Comparison of ENCODE assay signal across 12 cellular contexts in genomic region chr5:10635861-10636350, GRCh38.
DNase-seq lines count a peak whose midpoint lies in the region; ATAC-seq lines count a peak whose summit lies in the region.
"Had no signal": no experiment of that assay in that cellular context is flagged by ENCODE, and none has a peak within 500 bp of the region (broad histone marks: within the 10 kb centered on the region; RNA-seq: fewer than 3 reads in every experiment).

No MANE protein-coding gene starts in this region.

- H3K4me1 Mint-ChIP-seq in activated T-cell treated with anti-CD3 and anti-CD28 coated beads, Interleukin-2, amount 50 U/mL, for 4 hours (ENCODE audit: low read depth), result peaks cover 60% of the 10 kb centered on the region
- H3K4me1 Mint-ChIP-seq in activated T-helper 17 cell treated with anti-CD3 and anti-CD28 coated beads, Interleukin-2, amount 50 U/mL, for 72 hours, result peaks cover 36% of the 10 kb centered on the region
- peaks cover 67% of the 10 kb centered on the region for H3K4me1 Mint-ChIP-seq in stimulated activated effector memory CD8-positive, alpha-beta T cell treated with anti-CD3 and anti-CD28 coated beads, Interleukin-12 subunit alpha, Interleukin-12 subunit beta, amount 100 ng/mL, for 72 hours

- H3K27me3 Mint-ChIP-seq in activated T-cell treated with anti-CD3 and anti-CD28 coated beads, Interleukin-2, amount 50 U/mL, for 4 hours (ENCODE audit: low read depth), result no peaks in the 10 kb centered on the region
- H3K27me3 Mint-ChIP-seq in activated T-helper 17 cell treated with anti-CD3 and anti-CD28 coated beads, Interleukin-2, amount 50 U/mL, for 72 hours, result peaks cover 4% of the 10 kb centered on the region

- peak overlapping the region; percentile 69 for H3K4me3 Mint-ChIP-seq in activated T-cell treated with anti-CD3 and anti-CD28 coated beads, Interleukin-2, amount 50 U/mL, for 4 hours
- H3K4me3 Mint-ChIP-seq in activated T-helper 17 cell treated with anti-CD3 and anti-CD28 coated beads, Interleukin-2, amount 50 U/mL, for 72 hours, result peak overlapping the region; percentile 74
- H3K4me3 Mint-ChIP-seq in stimulated activated effector memory CD8-positive, alpha-beta T cell treated with anti-CD3 and anti-CD28 coated beads, Interleukin-12 subunit alpha, Interleukin-12 subunit beta, amount 100 ng/mL, for 72 hours, result peak overlapping the region; percentile 78

- H3K36me3 Mint-ChIP-seq in activated T-cell treated with anti-CD3 and anti-CD28 coated beads, Interleukin-2, amount 50 U/mL, for 4 hours (ENCODE audit: insufficient read depth), result peaks cover 3% of the 10 kb centered on the region
- peaks cover 8% of the 10 kb centered on the region for H3K36me3 Mint-ChIP-seq in activated T-helper 17 cell treated with anti-CD3 and anti-CD28 coated beads, Interleukin-2, amount 50 U/mL, for 72 hours (ENCODE audit: low read depth)
- H3K36me3 Mint-ChIP-seq in stimulated activated effector memory CD8-positive, alpha-beta T cell treated with anti-CD3 and anti-CD28 coated beads, Interleukin-12 subunit alpha, Interleukin-12 subunit beta, amount 100 ng/mL, for 72 hours, result peaks cover 43% of the 10 kb centered on the region

- H3K27ac Mint-ChIP-seq in activated T-helper 17 cell treated with anti-CD3 and anti-CD28 coated beads, Interleukin-2, amount 50 U/mL, for 72 hours, result peak overlapping the region; percentile 84
- H3K27ac Mint-ChIP-seq in stimulated activated effector memory CD8-positive, alpha-beta T cell treated with anti-CD3 and anti-CD28 coated beads, Interleukin-12 subunit alpha, Interleukin-12 subunit beta, amount 100 ng/mL, for 72 hours, result peak overlapping the region; percentile 96

- ATAC-seq in activated T-cell treated with anti-CD3 and anti-CD28 coated beads, Interleukin-2, amount 50 U/mL, for 4 hours, result peak in 1 of 2 donors; percentile 2
- peak; percentile 11 for ATAC-seq in HG02759 (IDR thresholded peaks at IDR 0.05; ENCODE audit: unreplicated experiment)
- peak; percentile 20 for ATAC-seq in activated T-helper 17 cell treated with anti-CD3 and anti-CD28 coated beads, Interleukin-2, amount 50 U/mL, for 72 hours (replicated peaks)
- ATAC-seq in stimulated activated effector memory CD8-positive, alpha-beta T cell treated with anti-CD3 and anti-CD28 coated beads, Interleukin-12 subunit alpha, Interleukin-12 subunit beta, amount 100 ng/mL, for 72 hours, result peak; percentile 45
- no peak for ATAC-seq in GM21576 (IDR thresholded peaks at IDR 0.05; ENCODE audit: unreplicated experiment)
- ATAC-seq in HG03442 (IDR thresholded peaks at IDR 0.05; ENCODE audit: unreplicated experiment), result no peak

- H3K9me3 Mint-ChIP-seq in activated T-cell treated with anti-CD3 and anti-CD28 coated beads, Interleukin-2, amount 50 U/mL, for 4 hours, result peaks cover 4% of the 10 kb centered on the region
- no peaks in the 10 kb centered on the region for H3K9me3 Mint-ChIP-seq in activated T-helper 17 cell treated with anti-CD3 and anti-CD28 coated beads, Interleukin-2, amount 50 U/mL, for 72 hours
- H3K9me3 Mint-ChIP-seq in stimulated activated effector memory CD8-positive, alpha-beta T cell treated with anti-CD3 and anti-CD28 coated beads, Interleukin-12 subunit alpha, Interleukin-12 subunit beta, amount 100 ng/mL, for 72 hours, result peaks cover 5% of the 10 kb centered on the region

- DNase-seq in activated T-cell treated with anti-CD3 and anti-CD28 coated beads, Interleukin-2, amount 50 U/mL, for 4 hours, result no peak
- no peak for DNase-seq in activated T-cell treated with anti-CD3 and anti-CD28 coated beads for 4 hours
- DNase-seq in stimulated activated effector memory CD8-positive, alpha-beta T cell treated with anti-CD3 and anti-CD28 coated beads, Interleukin-12 subunit alpha, Interleukin-12 subunit beta, amount 100 ng/mL, for 72 hours (ENCODE audit: low spot score in 2 of 2), result peak in 1 of 2 donors; percentile 63
- DNase-seq in NCI-H526 treated with DMSO at 0.1 percent for 48 hours (lab: John Stamatoyannopoulos, UW), result no peak
- DNase-seq: adrenal gland, MG63, NCI-H82, small intestine had no signal

Comparison
In these comparisons a context has a peak if more than half of its experiments do, and no peak if none do; other contexts are left out.
1. ATAC-seq: peak in HG02759 (single experiment), activated T-helper 17 cell treated with anti-CD3 and anti-CD28 coated beads, Interleukin-2, amount 50 U/mL, for 72 hours (single experiment) and stimulated activated effector memory CD8-positive, alpha-beta T cell treated with anti-CD3 and anti-CD28 coated beads, Interleukin-12 subunit alpha, Interleukin-12 subunit beta, amount 100 ng/mL, for 72 hours (single experiment); none in GM21576 (single experiment) and HG03442 (single experiment).
2. Peak in every context shown above with its lines, with median percentiles within 50 percentile points of each other: H3K4me3 Mint-ChIP-seq.